8 cellular contexts compared by ENCODE assay signal in genomic region chr1:58815069-58815679, GRCh38.
DNase-seq lines count a peak whose midpoint lies in the region; ATAC-seq, FAIRE-seq and TF ChIP-seq lines count a peak whose summit lies in the region.

No MANE protein-coding gene starts in this region.

- H3K36me3 ChIP-seq in SK-N-MC (ENCODE audit: insufficient read depth, low read length): no peaks in the 10 kb centered on the region

- H3K4me3 ChIP-seq in SK-N-MC: peak overlapping the region; percentile 83; the same call in 1 of the 2 replicates
- peak overlapping the region; percentile 47 for H3K4me3 ChIP-seq in astrocyte of the cerebellum (ENCODE audit: low read depth, low read length)

- H3K9ac ChIP-seq in SK-N-MC (ENCODE audit: insufficient read length): no peak overlapping the region

- ATAC-seq in HG03342 (IDR thresholded peaks at IDR 0.05; ENCODE audit: unreplicated experiment) (peak; percentile 44), HG02938 (IDR thresholded peaks at IDR 0.05; ENCODE audit: unreplicated experiment) (no peak)

- H3K9me3 ChIP-seq in SK-N-MC (ENCODE audit: low read depth, low read length): no peaks in the 10 kb centered on the region

- no peak overlapping the region for H3K27ac ChIP-seq in SK-N-MC

- no peak for TF ChIP-seq CTCF in astrocyte of the cerebellum (IDR thresholded peaks at IDR 0.05; ENCODE audit: low read depth, low read length, missing control alignments)

- FAIRE-seq in GM19239 (lab: Jason Lieb, UNC): no peak

- in situ Hi-C loops in astrocyte of the cerebellum (cut with HindIII; ENCODE audit: low sequenced_read_pairs): no loop called here

- DNase-seq in AG20443 (ENCODE audit: low spot score) (peak; percentile 90), GM19239 (ENCODE audit: insufficient read length, low spot score) (peak; percentile 50), SK-N-MC (ENCODE audit: low read depth, low spot score) (no peak), astrocyte of the cerebellum (ENCODE audit: low read depth) (peak; percentile 86), hepatic stellate cell (ENCODE audit: low spot score) (peak; percentile 82), retina (peak; percentile 69)
